1 cellular context compared by ENCODE assay signal in genomic region chr22:26482171-26482570, GRCh38.
TF ChIP-seq lines count a peak whose summit lies in the region.

No MANE protein-coding gene starts in this region.

TF ChIP-seq in HepG2, 621 proteins besides CTCF, POLR2A, EP300 and RAD21:
- no peak for TF ChIP-seq DMAP1 (CRISPR knock-in tag; IDR thresholded peaks at IDR 0.05)
- TF ChIP-seq RFX1 (IDR thresholded peaks at IDR 0.05) = no peak
- TF ChIP-seq ELF3 (CRISPR knock-in tag; IDR thresholded peaks at IDR 0.05) = no peak
- no peak for TF ChIP-seq HNRNPLL (IDR thresholded peaks at IDR 0.05; ENCODE audit: low read depth, low read length, poor library complexity, severe bottlenecking)
